In the genomic region with DNA sequence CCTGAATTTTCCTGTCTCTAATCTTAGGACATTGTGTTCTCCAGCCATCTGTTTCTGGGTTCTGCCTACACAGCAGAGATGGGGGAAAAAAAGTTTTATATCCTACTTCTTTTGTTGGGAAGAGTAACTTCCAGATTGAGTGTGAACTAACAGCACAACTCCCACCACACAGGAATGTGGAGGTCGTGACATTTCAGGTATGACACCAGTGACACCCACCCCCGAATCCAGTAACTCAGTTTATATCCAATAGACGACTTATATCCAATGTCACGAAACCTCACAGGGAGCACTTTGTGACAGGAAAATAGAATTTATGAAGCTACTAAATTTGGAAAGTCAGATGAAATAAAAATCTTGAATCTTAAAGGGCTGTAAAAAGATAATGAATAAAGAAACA, we compare ENCODE assay signal across 10 cellular contexts.
"Had no signal": no experiment of that assay in that cellular context is flagged by ENCODE, and none has a peak within 500 bp of the region (broad histone marks: within the 10 kb centered on the region; RNA-seq: fewer than 3 reads in every experiment).

No MANE protein-coding gene starts in this region.

- H3K27ac Mint-ChIP-seq: GM23338, H9, HFFc6 had no signal

- ATAC-seq: GM23338, HCT116 had no signal

- H3K4me1 Mint-ChIP-seq: GM23338, H9 had no signal

- DNase-seq: GM23248, GOT3, H7, H9, HCEC 1CT, HFFc6 had no signal

- FAIRE-seq: H1, H54 had no signal

- H3K4me3 Mint-ChIP-seq: GM23338, H9, HFFc6 had no signal

- H3K9me3 Mint-ChIP-seq: GM23338, H9 had no signal
